ENCODE assay signal across 1 cellular context in the genomic region with DNA sequence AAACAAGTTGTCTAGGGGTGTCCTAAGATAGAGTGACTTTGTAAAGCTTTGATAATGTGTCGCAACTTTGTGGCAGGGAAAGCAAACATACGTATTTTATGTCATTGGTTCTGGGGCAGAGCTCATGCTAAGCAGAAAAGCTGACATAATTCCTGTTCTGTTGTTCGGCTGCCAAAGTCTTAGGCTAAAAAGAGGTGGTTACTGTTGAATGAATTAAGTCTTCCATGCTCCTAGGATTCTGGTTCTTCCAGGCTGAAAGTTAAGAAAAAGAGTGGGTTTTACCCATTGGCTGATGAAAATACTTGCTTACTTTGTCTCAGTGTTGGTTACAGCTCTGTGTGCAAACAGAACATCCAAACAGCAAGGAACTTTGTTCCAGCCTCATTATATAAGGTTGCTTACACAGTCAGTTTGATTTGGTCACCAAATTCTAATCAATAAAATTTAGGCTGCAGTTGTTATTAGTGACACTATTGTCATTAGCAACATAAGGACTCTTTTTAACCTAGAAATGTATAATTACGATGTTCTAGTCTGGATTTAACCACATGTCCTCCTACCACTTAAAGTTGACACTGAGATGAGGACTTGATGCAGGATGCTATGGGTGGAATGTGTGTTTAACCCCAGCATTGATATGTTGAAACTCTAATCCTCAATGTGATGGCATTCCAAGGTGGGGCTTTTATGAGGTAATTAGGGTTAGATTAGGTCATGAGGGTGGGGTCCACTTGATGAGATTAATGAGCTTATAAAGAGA.
TF ChIP-seq lines count a peak whose summit lies in the region.

No MANE protein-coding gene starts in this region.

TF ChIP-seq in liver, 16 proteins besides CTCF, POLR2A, EP300 and RAD21 (continued from another document):
- TF ChIP-seq MAX (IDR thresholded peaks at IDR 0.05) (no peak), JUND (IDR thresholded peaks at IDR 0.05) (peak; percentile 47 to 60), EGR1 (IDR thresholded peaks at IDR 0.05; ENCODE audit: low read depth in 2 of 2) (no peak), FOXA1 (IDR thresholded peaks at IDR 0.05) (no peak), HNF4G (IDR thresholded peaks at IDR 0.05) (no peak)
- TF ChIP-seq, protein P1, sequence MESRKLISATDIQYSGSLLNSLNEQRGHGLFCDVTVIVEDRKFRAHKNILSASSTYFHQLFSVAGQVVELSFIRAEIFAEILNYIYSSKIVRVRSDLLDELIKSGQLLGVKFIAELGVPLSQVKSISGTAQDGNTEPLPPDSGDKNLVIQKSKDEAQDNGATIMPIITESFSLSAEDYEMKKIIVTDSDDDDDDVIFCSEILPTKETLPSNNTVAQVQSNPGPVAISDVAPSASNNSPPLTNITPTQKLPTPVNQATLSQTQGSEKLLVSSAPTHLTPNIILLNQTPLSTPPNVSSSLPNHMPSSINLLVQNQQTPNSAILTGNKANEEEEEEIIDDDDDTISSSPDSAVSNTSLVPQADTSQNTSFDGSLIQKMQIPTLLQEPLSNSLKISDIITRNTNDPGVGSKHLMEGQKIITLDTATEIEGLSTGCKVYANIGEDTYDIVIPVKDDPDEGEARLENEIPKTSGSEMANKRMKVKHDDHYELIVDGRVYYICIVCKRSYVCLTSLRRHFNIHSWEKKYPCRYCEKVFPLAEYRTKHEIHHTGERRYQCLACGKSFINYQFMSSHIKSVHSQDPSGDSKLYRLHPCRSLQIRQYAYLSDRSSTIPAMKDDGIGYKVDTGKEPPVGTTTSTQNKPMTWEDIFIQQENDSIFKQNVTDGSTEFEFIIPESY (IDR thresholded peaks at IDR 0.05), result no peak
